ENCODE assay signal across 10 cellular contexts in the genomic region with DNA sequence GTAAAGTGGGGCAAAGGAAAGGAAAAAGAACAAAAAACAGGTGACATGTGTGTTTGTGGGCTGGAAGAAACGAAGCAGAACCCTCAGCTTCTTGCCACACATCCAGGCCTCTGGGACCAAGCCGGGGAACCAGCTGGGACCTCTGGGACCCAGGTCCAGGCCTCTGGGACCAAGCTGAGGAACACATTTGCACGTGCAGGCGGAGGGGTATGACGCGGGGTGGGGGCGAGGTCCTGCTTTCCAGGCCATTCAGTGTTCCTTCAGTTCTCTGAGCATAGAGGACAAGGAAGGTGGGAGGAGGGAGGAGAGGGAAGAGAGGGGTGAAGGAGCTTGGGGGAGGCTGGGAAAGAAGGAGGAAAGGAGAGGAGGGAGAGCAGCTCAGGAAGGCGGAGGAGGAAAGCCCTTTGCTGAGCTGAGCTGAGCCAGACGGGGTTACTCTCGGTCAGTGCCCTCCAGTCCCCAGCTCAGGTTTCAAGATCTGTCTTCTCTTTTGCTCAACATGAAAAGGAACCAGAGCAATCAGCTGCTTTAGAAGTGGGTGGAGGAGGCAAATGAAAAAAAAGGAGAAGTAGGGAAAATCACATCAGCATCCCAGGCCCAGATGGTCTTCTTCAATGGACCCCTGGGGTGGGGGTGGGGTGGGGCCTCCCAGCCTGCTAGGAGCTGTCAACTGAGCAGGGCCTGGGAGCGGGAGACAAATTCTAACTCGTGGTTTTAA. TPM values are rescaled to one million over a fixed set of nuclear protein-coding genes. Genes with fewer than 3 reads are reported as not detected.
DNase-seq lines count a peak whose midpoint lies in the region; ATAC-seq, FAIRE-seq and TF ChIP-seq lines count a peak whose summit lies in the region.
"Had no signal": no experiment of that assay in that cellular context is flagged by ENCODE, and none has a peak within 500 bp of the region (broad histone marks: within the 10 kb centered on the region; RNA-seq: fewer than 3 reads in every experiment).

No MANE protein-coding gene starts in this region.

- H3K4me3 Mint-ChIP-seq in stimulated activated effector memory CD8-positive, alpha-beta T cell treated with anti-CD3 and anti-CD28 coated beads, Interleukin-12 subunit alpha, Interleukin-12 subunit beta, amount 100 ng/mL, for 72 hours: no peak overlapping the region
- H3K4me3 Mint-ChIP-seq: activated naive CD8-positive, alpha-beta T cell treated with anti-CD3 and anti-CD28 coated beads, Interleukin-2, amount 10 ng/mL, durations not matched to agents 7 days and 5 days had no signal

- no peak for TF ChIP-seq CTCF in GM12878 (IDR thresholded peaks at IDR 0.05 in 2 of 3, conservative IDR thresholded peaks at IDR 0.05 in 1 of 3; ENCODE audit: control insufficient read depth in 2 of 3, extremely low read depth in 1 of 3, insufficient read depth in 1 of 3, low read depth in 3 of 3, low read length in 3 of 3)

- BruUV-seq in GM12878 (replicated peaks; lab: Mats Ljungman, UMichigan): no TSS peak

- POLR2A ChIA-PET in GM12878 (lab: Charles Lee): no interaction called here

- intact Hi-C loops in GM12878 (cut with micrococcal nuclease; ENCODE audit: unreplicated experiment): no loop called here

- no peaks in the 10 kb centered on the region for H3K9me3 ChIP-seq in GM12878 (replicated peaks; ENCODE audit: control insufficient read depth, insufficient read depth, low read length)

- RAD21 ChIA-PET in GM12878 (lab: Charles Lee; ENCODE audit: unreplicated experiment): interaction anchor here (0.7 to 1.5 kb wide), 5 partner anchors 11 to 618 kb away, joined by 3 read pairs; no protein-coding TSS in a partner anchor

- no peak for TF ChIP-seq EP300 in GM12878 (IDR thresholded peaks at IDR 0.05; ENCODE audit: borderline replicate concordance in 1 of 2, control insufficient read depth in 1 of 2, low read depth in 2 of 2, low read length in 2 of 2)

- H3K36me3 Mint-ChIP-seq in stimulated activated effector memory CD8-positive, alpha-beta T cell treated with anti-CD3 and anti-CD28 coated beads, Interleukin-12 subunit alpha, Interleukin-12 subunit beta, amount 100 ng/mL, for 72 hours: no peaks in the 10 kb centered on the region
- H3K36me3 Mint-ChIP-seq: activated naive CD8-positive, alpha-beta T cell treated with anti-CD3 and anti-CD28 coated beads, Interleukin-2, amount 10 ng/mL, durations not matched to agents 7 days and 5 days had no signal

- H3K27ac ChIP-seq in GM12878 (ENCODE audit: control insufficient read depth, insufficient read depth): no peak overlapping the region
- H3K27ac ChIP-seq: 22Rv1 had no signal

- H2AFZ ChIP-seq in GM12878 (ENCODE audit: control insufficient read depth, low read depth, low read length): peak overlapping the region; percentile 17; the same call in 1 of the 2 replicates

- DNase-seq in DMS153 (lab: John Stamatoyannopoulos, UW): peak; percentile 28
- no peak for DNase-seq in DMS153 treated with DMSO at 0.1 percent for 48 hours (lab: John Stamatoyannopoulos, UW; ENCODE audit: unreplicated experiment)
- DNase-seq in NCI-H2196 treated with DMSO at 0.1 percent for 48 hours (lab: John Stamatoyannopoulos, UW; ENCODE audit: unreplicated experiment): peak; percentile 73
- no peak for DNase-seq in GM12878 (ENCODE audit: low read depth, low spot score)
- peak; percentile 94 for DNase-seq in iris pigment epithelial cell (ENCODE audit: low read depth)
- no peak for DNase-seq in stimulated activated effector memory CD8-positive, alpha-beta T cell treated with anti-CD3 and anti-CD28 coated beads, Interleukin-12 subunit alpha, Interleukin-12 subunit beta, amount 100 ng/mL, for 72 hours (ENCODE audit: low spot score in 2 of 2)
- no peak for DNase-seq in activated CD4-positive, alpha-beta T cell treated with anti-CD3 and anti-CD28 coated beads, Interleukin-2, amount 50 U/mL, for 48 hours
- DNase-seq: activated naive CD8-positive, alpha-beta T cell treated with anti-CD3 and anti-CD28 coated beads, Interleukin-2, amount 10 ng/mL, durations not matched to agents 7 days and 5 days had no signal

- peak; percentile 78 for FAIRE-seq in GM12878 (lab: Jason Lieb, UNC)

- no peaks in the 10 kb centered on the region for H3K79me2 ChIP-seq in GM12878 (ENCODE audit: control insufficient read depth, insufficient read depth, low read length)

- H3K4me1 ChIP-seq in GM12878 (ENCODE audit: control insufficient read depth, insufficient read depth, low read length): peaks cover 6% of the 10 kb centered on the region

- H3K27ac Mint-ChIP-seq in stimulated activated effector memory CD8-positive, alpha-beta T cell treated with anti-CD3 and anti-CD28 coated beads, Interleukin-12 subunit alpha, Interleukin-12 subunit beta, amount 100 ng/mL, for 72 hours: peak overlapping the region; percentile 73
- H3K27ac Mint-ChIP-seq: activated naive CD8-positive, alpha-beta T cell treated with anti-CD3 and anti-CD28 coated beads, Interleukin-2, amount 10 ng/mL, durations not matched to agents 7 days and 5 days had no signal

- no peak overlapping the region for H3K4me3 ChIP-seq in GM12878

- H3K9ac ChIP-seq in GM12878 (ENCODE audit: control insufficient read depth, insufficient read depth, low read length): no peak overlapping the region

- TF ChIP-seq POLR2A in GM12878 (IDR thresholded peaks at IDR 0.05; ENCODE audit: low read depth, low read length): no peak

- SMC1A ChIA-PET in GM12878 (lab: Charles Lee; ENCODE audit: uncharacterized antibody, unreplicated experiment): interaction anchor here (0.8 to 1.7 kb wide), 6 partner anchors 9 to 290 kb away, joined by 3 to 5 read pairs (median 4); no protein-coding TSS in a partner anchor

- no peaks in the 10 kb centered on the region for H3K36me3 ChIP-seq in GM12878 (ENCODE audit: control insufficient read depth in 2 of 2, insufficient read depth in 2 of 2, low read length in 1 of 2)

- ATAC-seq in HG02943 (IDR thresholded peaks at IDR 0.05; ENCODE audit: low read depth, unreplicated experiment) (peak; percentile 85), GM12878 (peak; percentile 92)
- ATAC-seq in stimulated activated effector memory CD8-positive, alpha-beta T cell treated with anti-CD3 and anti-CD28 coated beads, Interleukin-12 subunit alpha, Interleukin-12 subunit beta, amount 100 ng/mL, for 72 hours: no peak

- 43% methylated on average over 12 of the region's 12 CpGs for WGBS in GM12878 (ENCODE audit: insufficient coverage, insufficient replicate concordance, low lambda C conversion rate, missing lambda C conversion rate)

- H3K4me2 ChIP-seq in GM12878 (ENCODE audit: control insufficient read depth, insufficient read depth): peak overlapping the region; percentile 55

- no peaks in the 10 kb centered on the region for H3K4me1 Mint-ChIP-seq in stimulated activated effector memory CD8-positive, alpha-beta T cell treated with anti-CD3 and anti-CD28 coated beads, Interleukin-12 subunit alpha, Interleukin-12 subunit beta, amount 100 ng/mL, for 72 hours

- CTCF ChIA-PET in GM12878 (lab: Yijun Ruan, JAX): interaction anchor here (0.7 to 1.8 kb wide), 6 partner anchors 8 to 546 kb away, joined by 3 to 7 read pairs (median 4); no protein-coding TSS in a partner anchor

- in situ Hi-C loops in GM12878 (cut with MboI): loop anchor here (5.0 kb wide), 1 partner anchor 548 kb away; no protein-coding TSS in a partner anchor

- no peak for TF ChIP-seq RAD21 in GM12878 (IDR thresholded peaks at IDR 0.05; ENCODE audit: insufficient read depth, low read depth, low read length)

- no peaks in the 10 kb centered on the region for H3K27me3 ChIP-seq in GM12878 (replicated peaks in 1 of 2; ENCODE audit: control insufficient read depth in 2 of 2, insufficient read depth in 2 of 2, low read length in 1 of 2)

- H4K20me1 ChIP-seq in GM12878 (ENCODE audit: control insufficient read depth, insufficient read depth): no peaks in the 10 kb centered on the region; the same call in 1 of the 2 replicates

- no peaks in the 10 kb centered on the region for H3K9me3 Mint-ChIP-seq in stimulated activated effector memory CD8-positive, alpha-beta T cell treated with anti-CD3 and anti-CD28 coated beads, Interleukin-12 subunit alpha, Interleukin-12 subunit beta, amount 100 ng/mL, for 72 hours
- H3K9me3 Mint-ChIP-seq: activated naive CD8-positive, alpha-beta T cell treated with anti-CD3 and anti-CD28 coated beads, Interleukin-2, amount 10 ng/mL, durations not matched to agents 7 days and 5 days had no signal

TF ChIP-seq in GM12878, 131 proteins besides CTCF, POLR2A, EP300 and RAD21 (continues in another document):
- TF ChIP-seq RAD51 (IDR thresholded peaks at IDR 0.05) (no peak), RUNX3 (IDR thresholded peaks at IDR 0.05; ENCODE audit: low read length) (peak; percentile 29; the same call in 1 of the 2 replicates)

RNA-seq across cellular contexts. Expression of gene ABCA1, which starts 59.1 kb away (rescaled TPM):
- total RNA-seq in GM12878 (2013; cell fraction: nucleolus; rRNA removed): 0.23 and 0.91 TPM in 2 replicates
- 0.44 and 0.45 TPM in 2 replicates for total RNA-seq in GM12878 (2014; rRNA removed)
- total RNA-seq in GM12878 (2014; rRNA removed; fragmentation: Illumina TruSeq; extraction: Trizol): 0.27 and 0.32 TPM in 2 replicates
- total RNA-seq in GM12878 (2021): 0.56 and 0.61 TPM in 2 replicates
- polyA plus RNA-seq in GM12878 (2011; ENCODE audit: low read depth): 0.09 TPM
- polyA plus RNA-seq in GM12878 (2011; rRNA removed): 0.01 TPM in 1 of 2 replicates, not detected in the other
- 0.03 TPM in 1 of 2 replicates, not detected in the other for polyA plus RNA-seq in GM12878 (2011; cell fraction: cytosol; rRNA removed)
- polyA plus RNA-seq in GM12878 (2011; cell fraction: nucleus; rRNA removed): 0.01 and 0.03 TPM in 2 replicates
- 0.10 and 0.12 TPM in 2 replicates for polyA plus RNA-seq in GM12878 (2012)
- 0.16 and 0.19 TPM in 2 replicates for polyA plus RNA-seq in GM12878 (2014; fragmentation: Illumina TruSeq; extraction: Trizol)
- under 1 TPM; 0.09 to 0.29 TPM for polyA plus RNA-seq in GM12878 (2014; fragmentation: Nextera tagmentation; extraction: Ambion mirVana)
- 0.12 and 0.22 TPM in 2 replicates for polyA plus RNA-seq in GM12878 (2014; rRNA removed)
- polyA plus RNA-seq in GM12878 (2016; fragmentation: Nextera tagmentation; extraction: Ambion mirVana): under 1 TPM; 0.09 to 0.12 TPM
- 0.07 and 0.31 TPM in 2 replicates for polyA minus RNA-seq in GM12878 (2011; rRNA and poly(A)+ RNA removed)
- not detected in 2 replicates for polyA minus RNA-seq in GM12878 (2011; cell fraction: cytosol; rRNA and poly(A)+ RNA removed)
- 0.48 TPM in 1 of 2 replicates, not detected in the other for polyA minus RNA-seq in GM12878 (2011; cell fraction: nucleus; rRNA and poly(A)+ RNA removed)

Comparison
In these comparisons a context has a peak if more than half of its experiments do, and no peak if none do; other contexts are left out.
1. DNase-seq: peak in DMS153 (single experiment), NCI-H2196 treated with DMSO at 0.1 percent for 48 hours (single experiment) and iris pigment epithelial cell (single experiment); none in DMS153 treated with DMSO at 0.1 percent for 48 hours (single experiment), GM12878 (single experiment), stimulated activated effector memory CD8-positive, alpha-beta T cell treated with anti-CD3 and anti-CD28 coated beads, Interleukin-12 subunit alpha, Interleukin-12 subunit beta, amount 100 ng/mL, for 72 hours (0 of 2) and activated CD4-positive, alpha-beta T cell treated with anti-CD3 and anti-CD28 coated beads, Interleukin-2, amount 50 U/mL, for 48 hours (0 of 2).